Comparison of ENCODE assay signal across 25 cellular contexts in genomic region chr1:5828322-5828935, GRCh38.
"Had no signal": no experiment of that assay in that cellular context is flagged by ENCODE, and none has a peak within 500 bp of the region (broad histone marks: within the 10 kb centered on the region; RNA-seq: fewer than 3 reads in every experiment).

No MANE protein-coding gene starts in this region.

- H3K36me3 Mint-ChIP-seq: activated naive CD4-positive, alpha-beta T cell treated with anti-CD3 and anti-CD28 coated beads, Interleukin-2, amount 50 U/mL, for 72 hours; brain; stimulated activated naive B cell treated with anti-CD40 and anti-IgM and Interleukin-4, amounts not matched to agents 10 μg/mL and 1 μg/mL and 100 μg/mL, for 72 hours; type B pancreatic cell had no signal

- H3K27ac ChIP-seq: lower lobe of right lung, ovary, psoas muscle, right atrium auricular region, skin epidermis, vagina, WERI-Rb-1 had no signal

- H3K36me3 ChIP-seq: lower lobe of right lung, ovary, right atrium auricular region, vagina, WERI-Rb-1 had no signal

- H3K4me1 Mint-ChIP-seq: naive thymus-derived CD4-positive, alpha-beta T cell; stimulated activated naive B cell treated with anti-CD40 and anti-IgM and Interleukin-4, amounts not matched to agents 10 μg/mL and 1 μg/mL and 100 μg/mL, for 72 hours had no signal

- DNase-seq: activated CD4-positive, alpha-beta T cell treated with anti-CD3 and anti-CD28 coated beads for 1 hour; activated CD4-positive, alpha-beta T cell treated with anti-CD3 and anti-CD28 coated beads, Interleukin-2, amount 50 U/mL, for 1 hour; activated CD8-positive, alpha-beta T cell treated with anti-CD3 and anti-CD28 coated beads, Interleukin-2, amount 10 ng/mL, durations not matched to agents 7 days and 5 days; activated gamma-delta T cell; effector CD4-positive, alpha-beta T cell; erythroblast; foreskin fibroblast; lower lobe of right lung; mesendoderm; naive thymus-derived CD4-positive, alpha-beta T cell; ovary; psoas muscle; stimulated activated CD4-positive, alpha-beta T cell treated with anti-CD3 and anti-CD28 coated beads, Interleukin-2, amount 100 ng/mL, for 24 hours; stimulated activated CD8-positive, alpha-beta memory T cell treated with anti-CD3 and anti-CD28 coated beads, Interleukin-4, amount 100 ng/mL, for 48 hours; stimulated activated naive B cell treated with anti-CD40 and anti-IgM and Interleukin-4, amounts not matched to agents 10 μg/mL and 1 μg/mL and 100 μg/mL, for 72 hours; WERI-Rb-1 had no signal

- H3K27me3 Mint-ChIP-seq: dendritic cell treated with granulocyte-macrophage colony-stimulating factor and Interleukin-4, amounts not matched to agents 40 ng/mL and 50 ng/mL, for 4 days had no signal

- H3K9me3 Mint-ChIP-seq: activated T-helper 1 cell treated with anti-CD3 and anti-CD28 coated beads, Interleukin-12 subunit alpha, Interleukin-12 subunit beta, Interleukin-2, Interleukin-4 antibody, amounts not matched to agents 30 ng/mL and 10 ng/mL and 1 ng/mL, durations not matched to agents 14 hours and 24 hours and 36 hours; dendritic cell treated with granulocyte-macrophage colony-stimulating factor and Interleukin-4, amounts not matched to agents 40 ng/mL and 50 ng/mL, for 4 days; T-helper 2 cell treated with Interferon-gamma antibody and Interleukin-4, amounts not matched to agents 5 μg/mL and 100 μg/mL, for 36 hours; type B pancreatic cell had no signal

- H3K9me3 ChIP-seq: lower lobe of right lung, ovary, psoas muscle, right atrium auricular region, vagina had no signal

- H3K27ac Mint-ChIP-seq: activated CD8-positive, alpha-beta T cell treated with anti-CD3 and anti-CD28 coated beads, Interleukin-2, amount 10 ng/mL, durations not matched to agents 7 days and 5 days; activated naive CD4-positive, alpha-beta T cell treated with anti-CD3 and anti-CD28 coated beads, Interleukin-2, amount 50 U/mL, for 72 hours; activated T-helper 1 cell treated with anti-CD3 and anti-CD28 coated beads, Interleukin-12 subunit alpha, Interleukin-12 subunit beta, Interleukin-2, Interleukin-4 antibody, amounts not matched to agents 30 ng/mL and 10 ng/mL and 1 ng/mL, durations not matched to agents 14 hours and 24 hours and 36 hours; brain; dendritic cell treated with granulocyte-macrophage colony-stimulating factor and Interleukin-4, amounts not matched to agents 40 ng/mL and 50 ng/mL, for 4 days; naive thymus-derived CD4-positive, alpha-beta T cell; stimulated activated naive B cell treated with anti-CD40 and anti-IgM and Interleukin-4, amounts not matched to agents 10 μg/mL and 1 μg/mL and 100 μg/mL, for 72 hours; T-helper 2 cell treated with Interferon-gamma antibody and Interleukin-4, amounts not matched to agents 5 μg/mL and 100 μg/mL, for 36 hours; type B pancreatic cell had no signal

- H3K4me1 ChIP-seq: lower lobe of right lung, psoas muscle, right atrium auricular region, vagina had no signal

- H3K4me3 ChIP-seq: lower lobe of right lung, ovary, psoas muscle, right atrium auricular region, skin epidermis, vagina had no signal

- H3K27me3 ChIP-seq: ovary, right atrium auricular region, vagina had no signal

- H3K4me3 Mint-ChIP-seq: activated CD8-positive, alpha-beta T cell treated with anti-CD3 and anti-CD28 coated beads, Interleukin-2, amount 10 ng/mL, durations not matched to agents 7 days and 5 days; activated T-helper 1 cell treated with anti-CD3 and anti-CD28 coated beads, Interleukin-12 subunit alpha, Interleukin-12 subunit beta, Interleukin-2, Interleukin-4 antibody, amounts not matched to agents 30 ng/mL and 10 ng/mL and 1 ng/mL, durations not matched to agents 14 hours and 24 hours and 36 hours; brain; dendritic cell treated with granulocyte-macrophage colony-stimulating factor and Interleukin-4, amounts not matched to agents 40 ng/mL and 50 ng/mL, for 4 days; naive thymus-derived CD4-positive, alpha-beta T cell; stimulated activated naive B cell treated with anti-CD40 and anti-IgM and Interleukin-4, amounts not matched to agents 10 μg/mL and 1 μg/mL and 100 μg/mL, for 72 hours; T-helper 2 cell treated with Interferon-gamma antibody and Interleukin-4, amounts not matched to agents 5 μg/mL and 100 μg/mL, for 36 hours; type B pancreatic cell had no signal
